In the genomic region with DNA sequence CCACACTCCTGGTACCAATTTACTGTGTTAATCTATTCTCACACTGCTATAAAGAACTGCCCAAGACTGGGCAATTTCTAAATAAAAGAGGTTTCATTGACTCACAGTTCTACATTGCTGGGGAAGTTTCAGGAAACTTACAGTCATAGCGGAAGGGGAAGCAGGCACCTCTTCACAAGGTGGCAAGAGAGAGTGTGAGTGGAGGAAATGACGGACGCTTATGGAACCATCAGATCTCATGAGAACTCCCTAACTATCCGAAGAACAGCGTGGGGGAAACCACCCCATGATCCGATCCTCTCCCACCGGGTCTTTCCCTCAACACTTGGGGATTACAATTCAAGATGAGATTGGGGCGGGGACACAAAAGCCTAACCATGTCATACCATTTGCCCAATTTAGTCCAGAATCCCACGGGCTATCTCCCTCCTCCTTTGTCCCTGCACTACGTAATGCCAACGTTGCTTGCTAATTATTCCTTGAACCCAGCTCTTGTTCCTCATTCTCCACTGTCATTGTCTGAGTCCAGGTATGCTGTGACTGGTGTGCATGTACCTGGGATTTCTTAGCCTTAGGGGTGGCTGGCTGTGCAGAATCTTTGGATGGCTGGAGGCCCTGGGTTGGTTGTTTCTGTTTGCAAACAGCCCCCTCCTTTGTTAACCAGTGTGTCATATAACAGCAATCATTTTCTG, we compare ENCODE assay signal across 1 cellular context.
A peak's percentile ranks its signal among the peaks of the same experiment; 100 is the strongest.
TF ChIP-seq lines count a peak whose summit lies in the region.

No MANE protein-coding gene starts in this region.

TF ChIP-seq in HepG2, 621 proteins besides CTCF, POLR2A, EP300 and RAD21 (continued from another document):
- TF ChIP-seq, protein P1, sequence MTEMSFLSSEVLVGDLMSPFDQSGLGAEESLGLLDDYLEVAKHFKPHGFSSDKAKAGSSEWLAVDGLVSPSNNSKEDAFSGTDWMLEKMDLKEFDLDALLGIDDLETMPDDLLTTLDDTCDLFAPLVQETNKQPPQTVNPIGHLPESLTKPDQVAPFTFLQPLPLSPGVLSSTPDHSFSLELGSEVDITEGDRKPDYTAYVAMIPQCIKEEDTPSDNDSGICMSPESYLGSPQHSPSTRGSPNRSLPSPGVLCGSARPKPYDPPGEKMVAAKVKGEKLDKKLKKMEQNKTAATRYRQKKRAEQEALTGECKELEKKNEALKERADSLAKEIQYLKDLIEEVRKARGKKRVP (CRISPR knock-in tag; IDR thresholded peaks at IDR 0.05), result no peak
- TF ChIP-seq, protein P2, sequence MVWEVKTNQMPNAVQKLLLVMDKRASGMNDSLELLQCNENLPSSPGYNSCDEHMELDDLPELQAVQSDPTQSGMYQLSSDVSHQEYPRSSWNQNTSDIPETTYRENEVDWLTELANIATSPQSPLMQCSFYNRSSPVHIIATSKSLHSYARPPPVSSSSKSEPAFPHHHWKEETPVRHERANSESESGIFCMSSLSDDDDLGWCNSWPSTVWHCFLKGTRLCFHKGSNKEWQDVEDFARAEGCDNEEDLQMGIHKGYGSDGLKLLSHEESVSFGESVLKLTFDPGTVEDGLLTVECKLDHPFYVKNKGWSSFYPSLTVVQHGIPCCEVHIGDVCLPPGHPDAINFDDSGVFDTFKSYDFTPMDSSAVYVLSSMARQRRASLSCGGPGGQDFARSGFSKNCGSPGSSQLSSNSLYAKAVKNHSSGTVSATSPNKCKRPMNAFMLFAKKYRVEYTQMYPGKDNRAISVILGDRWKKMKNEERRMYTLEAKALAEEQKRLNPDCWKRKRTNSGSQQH (CRISPR knock-in tag; IDR thresholded peaks at IDR 0.05; ENCODE audit: low read depth), result no peak
- TF ChIP-seq SMYD3 (CRISPR knock-in tag; IDR thresholded peaks at IDR 0.05) (peak; percentile 41; the same call in 1 of the 2 replicates), RBM22 (optimal IDR thresholded peaks at IDR 0.05; ENCODE audit: low read length) (peak; percentile 41), ZNF558 (CRISPR knock-in tag; IDR thresholded peaks at IDR 0.05; ENCODE audit: borderline replicate concordance) (no peak), ZFP62 (CRISPR knock-in tag; IDR thresholded peaks at IDR 0.05) (0 out of 2 replicates have a peak, but pooled peaks have one; percentile 51), AKAP8 (CRISPR knock-in tag; IDR thresholded peaks at IDR 0.05) (peak; percentile 71; the same call in 1 of the 2 replicates), ARID2 (CRISPR knock-in tag; IDR thresholded peaks at IDR 0.05; ENCODE audit: borderline replicate concordance) (peak; percentile 34; the same call in 1 of the 2 replicates), SP4 (CRISPR knock-in tag; IDR thresholded peaks at IDR 0.05) (no peak), ZNF160 (CRISPR knock-in tag; IDR thresholded peaks at IDR 0.05) (0 out of 2 replicates have a peak, but pooled peaks have one; percentile 61), MEIS1 (CRISPR knock-in tag; IDR thresholded peaks at IDR 0.05; ENCODE audit: borderline replicate concordance) (0 out of 2 replicates have a peak, but pooled peaks have one; percentile 46), SPEN (CRISPR knock-in tag; IDR thresholded peaks at IDR 0.05; ENCODE audit: low read depth) (no peak), THYN1 (CRISPR knock-in tag; IDR thresholded peaks at IDR 0.05; ENCODE audit: borderline replicate concordance, low read depth) (0 out of 2 replicates have a peak, but pooled peaks have one; percentile 55)
- TF ChIP-seq, protein P3, sequence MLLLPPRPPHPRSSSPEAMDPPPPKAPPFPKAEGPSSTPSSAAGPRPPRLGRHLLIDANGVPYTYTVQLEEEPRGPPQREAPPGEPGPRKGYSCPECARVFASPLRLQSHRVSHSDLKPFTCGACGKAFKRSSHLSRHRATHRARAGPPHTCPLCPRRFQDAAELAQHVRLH (CRISPR knock-in tag; IDR thresholded peaks at IDR 0.05; ENCODE audit: borderline replicate concordance, low read depth), result 0 out of 2 replicates have a peak, but pooled peaks have one; percentile 16
- TF ChIP-seq, protein P4, sequence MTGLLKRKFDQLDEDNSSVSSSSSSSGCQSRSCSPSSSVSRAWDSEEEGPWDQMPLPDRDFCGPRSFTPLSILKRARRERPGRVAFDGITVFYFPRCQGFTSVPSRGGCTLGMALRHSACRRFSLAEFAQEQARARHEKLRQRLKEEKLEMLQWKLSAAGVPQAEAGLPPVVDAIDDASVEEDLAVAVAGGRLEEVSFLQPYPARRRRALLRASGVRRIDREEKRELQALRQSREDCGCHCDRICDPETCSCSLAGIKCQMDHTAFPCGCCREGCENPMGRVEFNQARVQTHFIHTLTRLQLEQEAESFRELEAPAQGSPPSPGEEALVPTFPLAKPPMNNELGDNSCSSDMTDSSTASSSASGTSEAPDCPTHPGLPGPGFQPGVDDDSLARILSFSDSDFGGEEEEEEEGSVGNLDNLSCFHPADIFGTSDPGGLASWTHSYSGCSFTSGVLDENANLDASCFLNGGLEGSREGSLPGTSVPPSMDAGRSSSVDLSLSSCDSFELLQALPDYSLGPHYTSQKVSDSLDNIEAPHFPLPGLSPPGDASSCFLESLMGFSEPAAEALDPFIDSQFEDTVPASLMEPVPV (CRISPR knock-in tag; IDR thresholded peaks at IDR 0.05), result peak; percentile 60; the same call in 1 of the 2 replicates
- TF ChIP-seq, protein P5, sequence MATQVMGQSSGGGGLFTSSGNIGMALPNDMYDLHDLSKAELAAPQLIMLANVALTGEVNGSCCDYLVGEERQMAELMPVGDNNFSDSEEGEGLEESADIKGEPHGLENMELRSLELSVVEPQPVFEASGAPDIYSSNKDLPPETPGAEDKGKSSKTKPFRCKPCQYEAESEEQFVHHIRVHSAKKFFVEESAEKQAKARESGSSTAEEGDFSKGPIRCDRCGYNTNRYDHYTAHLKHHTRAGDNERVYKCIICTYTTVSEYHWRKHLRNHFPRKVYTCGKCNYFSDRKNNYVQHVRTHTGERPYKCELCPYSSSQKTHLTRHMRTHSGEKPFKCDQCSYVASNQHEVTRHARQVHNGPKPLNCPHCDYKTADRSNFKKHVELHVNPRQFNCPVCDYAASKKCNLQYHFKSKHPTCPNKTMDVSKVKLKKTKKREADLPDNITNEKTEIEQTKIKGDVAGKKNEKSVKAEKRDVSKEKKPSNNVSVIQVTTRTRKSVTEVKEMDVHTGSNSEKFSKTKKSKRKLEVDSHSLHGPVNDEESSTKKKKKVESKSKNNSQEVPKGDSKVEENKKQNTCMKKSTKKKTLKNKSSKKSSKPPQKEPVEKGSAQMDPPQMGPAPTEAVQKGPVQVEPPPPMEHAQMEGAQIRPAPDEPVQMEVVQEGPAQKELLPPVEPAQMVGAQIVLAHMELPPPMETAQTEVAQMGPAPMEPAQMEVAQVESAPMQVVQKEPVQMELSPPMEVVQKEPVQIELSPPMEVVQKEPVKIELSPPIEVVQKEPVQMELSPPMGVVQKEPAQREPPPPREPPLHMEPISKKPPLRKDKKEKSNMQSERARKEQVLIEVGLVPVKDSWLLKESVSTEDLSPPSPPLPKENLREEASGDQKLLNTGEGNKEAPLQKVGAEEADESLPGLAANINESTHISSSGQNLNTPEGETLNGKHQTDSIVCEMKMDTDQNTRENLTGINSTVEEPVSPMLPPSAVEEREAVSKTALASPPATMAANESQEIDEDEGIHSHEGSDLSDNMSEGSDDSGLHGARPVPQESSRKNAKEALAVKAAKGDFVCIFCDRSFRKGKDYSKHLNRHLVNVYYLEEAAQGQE (IDR thresholded peaks at IDR 0.05; ENCODE audit: borderline replicate concordance in 1 of 2, low read depth in 1 of 2, low read length in 2 of 2), result no peak
- TF ChIP-seq, protein P6, sequence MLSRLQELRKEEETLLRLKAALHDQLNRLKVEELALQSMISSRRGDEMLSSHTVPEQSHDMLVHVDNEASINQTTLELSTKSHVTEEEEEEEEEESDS (CRISPR knock-in tag; IDR thresholded peaks at IDR 0.05; ENCODE audit: borderline replicate concordance), result 0 out of 2 replicates have a peak, but pooled peaks have one; percentile 64
